16 cellular contexts compared by ENCODE assay signal in genomic region chr22:19620742-19621371, GRCh38.
DNase-seq lines count a peak whose midpoint lies in the region; ATAC-seq and TF ChIP-seq lines count a peak whose summit lies in the region.
"Had no signal": no experiment of that assay in that cellular context is flagged by ENCODE, and none has a peak within 500 bp of the region (broad histone marks: within the 10 kb centered on the region; RNA-seq: fewer than 3 reads in every experiment).

No MANE protein-coding gene starts in this region.

- no peak overlapping the region for H3K18ac ChIP-seq in mesenchymal stem cell (ENCODE audit: low read depth in 1 of 2, low read length in 2 of 2)

- H3K27me3 ChIP-seq in left ventricle myocardium inferior (ENCODE audit: low read depth) (peaks cover 46% of the 10 kb centered on the region), right atrium auricular region (no peaks in the 10 kb centered on the region), upper lobe of right lung (no peaks in the 10 kb centered on the region), mesenchymal stem cell (ENCODE audit: control insufficient read depth in 1 of 2, insufficient read depth in 1 of 2, low read length in 2 of 2) (peaks cover 34 to 84% of the 10 kb centered on the region in 2 experiments)

- H2BK15ac ChIP-seq in mesenchymal stem cell (ENCODE audit: low read depth, poor library complexity, severe bottlenecking): no peak overlapping the region

- H3K9ac ChIP-seq in mesenchymal stem cell (ENCODE audit: low read length): no peak overlapping the region
- H3K9ac ChIP-seq: GM23248 had no signal

- ATAC-seq in upper lobe of right lung: peak; percentile 53
- ATAC-seq: PC-3 had no signal

- H3K27ac ChIP-seq in left ventricle myocardium inferior (replicated peaks) (peak overlapping the region; percentile 35), right atrium auricular region (peak overlapping the region in 1 of 2 donors; percentile 1), upper lobe of right lung (peak overlapping the region; percentile 82), mesenchymal stem cell (ENCODE audit: low read length, poor library complexity, severe bottlenecking) (no peak overlapping the region)
- H3K27ac ChIP-seq: epithelial cell of prostate, GM23248 had no signal

- no peaks in the 10 kb centered on the region for H3K9me3 ChIP-seq in left ventricle myocardium inferior (replicated peaks)
- no peaks in the 10 kb centered on the region for H3K9me3 ChIP-seq in right atrium auricular region
- no peaks in the 10 kb centered on the region for H3K9me3 ChIP-seq in upper lobe of right lung
- no peaks in the 10 kb centered on the region for H3K9me3 ChIP-seq in mesenchymal stem cell (ENCODE audit: control insufficient read depth, low read length)
- H3K9me3 ChIP-seq: Caco-2 had no signal

- H3K4me3 ChIP-seq in left ventricle myocardium inferior (no peak overlapping the region), right atrium auricular region (no peak overlapping the region), upper lobe of right lung (peak overlapping the region; percentile 8), mesenchymal stem cell (ENCODE audit: insufficient read depth in 1 of 2, low read depth in 1 of 2, low read length in 2 of 2) (no peak overlapping the region)
- H3K4me3 ChIP-seq: GM23248, skin epidermis had no signal

- no peak overlapping the region for H2BK5ac ChIP-seq in mesenchymal stem cell (ENCODE audit: low read depth, low read length, poor library complexity, severe bottlenecking)

- no peaks in the 10 kb centered on the region for H3K36me3 ChIP-seq in left ventricle myocardium inferior
- H3K36me3 ChIP-seq in right atrium auricular region: no peaks in the 10 kb centered on the region
- H3K36me3 ChIP-seq in upper lobe of right lung: no peaks in the 10 kb centered on the region
- no peaks in the 10 kb centered on the region for H3K36me3 ChIP-seq in mesenchymal stem cell (ENCODE audit: control insufficient read depth in 1 of 2, insufficient read depth in 2 of 2, low read depth in 1 of 2, low read length in 2 of 2)

- no peaks in the 10 kb centered on the region for H3K79me1 ChIP-seq in mesenchymal stem cell (replicated peaks; ENCODE audit: low read length, poor library complexity, severe bottlenecking)

- no peak overlapping the region for H3K23ac ChIP-seq in mesenchymal stem cell (ENCODE audit: low read length in 2 of 2)

- no peak overlapping the region for H2BK120ac ChIP-seq in mesenchymal stem cell (ENCODE audit: low read depth, low read length)

- no peak for TF ChIP-seq CTCF in left ventricle myocardium inferior (IDR thresholded peaks at IDR 0.05; ENCODE audit: borderline replicate concordance)
- TF ChIP-seq CTCF in right atrium auricular region (IDR thresholded peaks at IDR 0.05): no peak
- TF ChIP-seq CTCF in upper lobe of right lung (IDR thresholded peaks at IDR 0.05): no peak

- H2BK12ac ChIP-seq in mesenchymal stem cell (ENCODE audit: low read length in 2 of 2): no peak overlapping the region

- H3K14ac ChIP-seq in mesenchymal stem cell (ENCODE audit: low read length in 2 of 2): no peak overlapping the region

- no peak overlapping the region for H3K4me2 ChIP-seq in mesenchymal stem cell (ENCODE audit: low read length, poor library complexity, severe bottlenecking)

- H3K4me1 ChIP-seq in left ventricle myocardium inferior (peaks cover 15% of the 10 kb centered on the region), right atrium auricular region (peaks cover 0 to 11% of the 10 kb centered on the region in 2 donors), upper lobe of right lung (peaks cover 13% of the 10 kb centered on the region), mesenchymal stem cell (ENCODE audit: control insufficient read depth, insufficient read depth, low read depth, low read length) (no peaks in the 10 kb centered on the region)
- H3K4me1 ChIP-seq: Caco-2 had no signal

- DNase-seq in left ventricle myocardium inferior: no peak
- no peak for DNase-seq in right atrium auricular region (ENCODE audit: low spot score)
- peak; percentile 34 for DNase-seq in cerebellum (ENCODE audit: low spot score)
- DNase-seq in left kidney (ENCODE audit: low read depth, low spot score): peak; percentile 80
- peak; percentile 63 for DNase-seq in upper lobe of right lung
- DNase-seq in AML-193 (lab: John Stamatoyannopoulos, UW): no peak
- DNase-seq in kidney tubule cell (ENCODE audit: low spot score): no peak
- no peak for DNase-seq in mesenchymal stem cell
- DNase-seq: activated naive CD4-positive, alpha-beta T cell; Caco-2; GM23248; hippocampal formation; NCI-H1105; PC-3 had no signal

- intact Hi-C loops in left ventricle myocardium inferior (cut with micrococcal nuclease) (no loop called here), upper lobe of right lung (cut with DNase I) (no loop called here)

- H3K4ac ChIP-seq in mesenchymal stem cell (ENCODE audit: low read depth in 1 of 2, low read length in 2 of 2): no peak overlapping the region

- no peak overlapping the region for H2AFZ ChIP-seq in mesenchymal stem cell (ENCODE audit: low read depth, low read length)
- H2AFZ ChIP-seq: GM23248 had no signal

- H2AK5ac ChIP-seq in mesenchymal stem cell (ENCODE audit: low read length, severe bottlenecking): no peak overlapping the region

- WGBS in mesenchymal stem cell: 88% methylated on average over 21 of the region's 21 CpGs

- no peak overlapping the region for H4K91ac ChIP-seq in mesenchymal stem cell (ENCODE audit: low read length)

- H4K8ac ChIP-seq in mesenchymal stem cell (ENCODE audit: low read length): no peak overlapping the region

Comparison
In these comparisons a context has a peak if more than half of its experiments do, and no peak if none do; other contexts are left out.
1. DNase-seq: peak in cerebellum (single experiment), left kidney (single experiment) and upper lobe of right lung (single experiment); none in left ventricle myocardium inferior (single experiment), right atrium auricular region (single experiment), AML-193 (0 of 2), kidney tubule cell (single experiment) and mesenchymal stem cell (single experiment).